ENCODE assay signal across 16 cellular contexts in genomic region chr3:47247131-47248064, GRCh38. TPM values are rescaled to one million over a fixed set of nuclear protein-coding genes. Genes with fewer than 3 reads are reported as not detected.
DNase-seq lines count a peak whose midpoint lies in the region; ATAC-seq, FAIRE-seq and TF ChIP-seq lines count a peak whose summit lies in the region.
"Had no signal": no experiment of that assay in that cellular context is flagged by ENCODE, and none has a peak within 500 bp of the region (broad histone marks: within the 10 kb centered on the region; RNA-seq: fewer than 3 reads in every experiment).

No MANE protein-coding gene starts in this region.

- H3K27ac ChIP-seq in H1 (ENCODE audit: low read depth, low read length), result no peak overlapping the region
- H3K27ac ChIP-seq in neuronal stem cell (replicated peaks; ENCODE audit: low read length), result no peak overlapping the region
- H3K27ac ChIP-seq: 22Rv1, HL-60 had no signal

- POLR2A ChIA-PET in H1 (lab: Charles Lee; ENCODE audit: partially characterized antibody), result interaction anchor here (0.6 kb wide), 1 partner anchor 121 kb away, joined by 3 read pairs; no protein-coding TSS in a partner anchor

- no peak overlapping the region for H2BK20ac ChIP-seq in H1 (ENCODE audit: low read length)

- no peaks in the 10 kb centered on the region; the same call in 1 of the 2 replicates for H3K23me2 ChIP-seq in H1 (ENCODE audit: low read depth, low read length)

- no peaks in the 10 kb centered on the region for H3K79me1 ChIP-seq in H1 (ENCODE audit: low read depth, low read length)
- H3K79me1 ChIP-seq in neuronal stem cell (ENCODE audit: low read depth, low read length), result no peaks in the 10 kb centered on the region

- H3K4me3 Mint-ChIP-seq in Calu3 (ENCODE audit: low read depth, unreplicated experiment), result no peak overlapping the region
- H3K4me3 Mint-ChIP-seq: CD14-positive monocyte; CD8-positive, alpha-beta T cell; HFFc6 had no signal

- H4K20me1 ChIP-seq in H1 (replicated peaks in 1 of 2; ENCODE audit: control insufficient read depth in 1 of 2, insufficient read depth in 2 of 2, low read length in 2 of 2), result no peaks in the 10 kb centered on the region

- H3K9ac ChIP-seq in H1 (replicated peaks in 1 of 4; ENCODE audit: extremely low read depth in 1 of 4, low read depth in 3 of 4, low read length in 3 of 4) (no peak overlapping the region), neuronal stem cell (ENCODE audit: low read depth, low read length, poor library complexity) (peak overlapping the region; percentile 15)

- CTCF ChIA-PET in H1 (lab: Charles Lee; ENCODE audit: partially characterized antibody) (interaction anchor here (0.7 to 0.9 kb wide), 2 partner anchors 34 to 158 kb away, joined by 4 read pairs; no protein-coding TSS in a partner anchor), Calu3 (lab: Charles Lee) (interaction anchor here (0.6 kb wide), 1 partner anchor 663 kb away, joined by 6 read pairs; no protein-coding TSS in a partner anchor)

- no peaks in the 10 kb centered on the region for H3K4me1 Mint-ChIP-seq in Calu3 (ENCODE audit: low read depth, unreplicated experiment)

- TF ChIP-seq POLR2A in H1 (IDR thresholded peaks at IDR 0.05; ENCODE audit: control extremely low read depth in 1 of 2, low read depth in 2 of 2, low read length in 2 of 2), result no peak

- TF ChIP-seq RAD21 in H1 (IDR thresholded peaks at IDR 0.05 in 1 of 2, conservative IDR thresholded peaks at IDR 0.05 in 1 of 2; ENCODE audit: low read depth in 2 of 2, low read length in 2 of 2), result no peak

- no peak for TF ChIP-seq EP300 in H1 (IDR thresholded peaks at IDR 0.05; ENCODE audit: borderline replicate concordance in 1 of 2, low read depth in 2 of 2, low read length in 2 of 2)

- H2AK5ac ChIP-seq in H1 (ENCODE audit: low read depth, low read length) (no peak overlapping the region), neuronal stem cell (ENCODE audit: low read depth, low read length) (no peak overlapping the region)

- H3K27me3 Mint-ChIP-seq in Calu3 (ENCODE audit: unreplicated experiment), result no peaks in the 10 kb centered on the region

- H3K23ac ChIP-seq in H1 (ENCODE audit: insufficient read length) (no peak overlapping the region), neuronal stem cell (ENCODE audit: low read depth, low read length, poor library complexity) (no peak overlapping the region)

- H2AFZ ChIP-seq in H1 (ENCODE audit: low read length), result no peak overlapping the region
- no peak overlapping the region for H2AFZ ChIP-seq in neuronal stem cell (ENCODE audit: low read length)

- H3K4me1 ChIP-seq in H1 (replicated peaks in 1 of 4; ENCODE audit: control insufficient read depth in 3 of 4, insufficient read depth in 4 of 4, low read length in 3 of 4), result no peaks in the 10 kb centered on the region; a peak in 1 of 7 replicates
- H3K4me1 ChIP-seq in neuronal stem cell (ENCODE audit: control insufficient read depth in 2 of 2, insufficient read depth in 1 of 2, low read depth in 1 of 2, low read length in 2 of 2), result no peaks in the 10 kb centered on the region

- TF ChIP-seq CTCF in H1 (IDR thresholded peaks at IDR 0.05; ENCODE audit: control extremely low read depth in 1 of 3, insufficient read depth in 1 of 3, low read depth in 1 of 3, low read length in 3 of 3), result no peak
- TF ChIP-seq CTCF in Calu3 (IDR thresholded peaks at IDR 0.05; ENCODE audit: unreplicated experiment), result no peak
- no peak for TF ChIP-seq CTCF in foreskin fibroblast (IDR thresholded peaks at IDR 0.05; ENCODE audit: low read depth, low read length)

- H4K5ac ChIP-seq in H1 (ENCODE audit: insufficient read length, low read depth, low read length), result no peak overlapping the region

- WGBS in H1 (ENCODE audit: extremely low coverage in 1 of 2, insufficient coverage in 1 of 2, insufficient read length in 1 of 2, insufficient replicate concordance in 2 of 2, low coverage in 1 of 2, low lambda C conversion rate in 2 of 2, missing lambda C conversion rate in 1 of 2), 2 experiments, result 90% methylated on average over 9 of the region's 14 CpGs; no CpG with 5 or more reads in 1 of the 2 experiments
- WGBS in neuronal stem cell (ENCODE audit: extremely low coverage in 2 of 2, insufficient read length in 2 of 2, insufficient replicate concordance in 1 of 2), 2 donors, result no CpG with 5 or more reads among the region's 14 CpGs

- no peaks in the 10 kb centered on the region for H3K79me2 ChIP-seq in H1 (ENCODE audit: control insufficient read depth in 1 of 2, insufficient read depth in 2 of 2, low read length in 2 of 2)

- H3K9me3 Mint-ChIP-seq in Calu3 (ENCODE audit: low read depth, unreplicated experiment), result no peaks in the 10 kb centered on the region
- H3K9me3 Mint-ChIP-seq: CD14-positive monocyte; CD8-positive, alpha-beta T cell; HFFc6 had no signal

- H3K14ac ChIP-seq in H1 (ENCODE audit: insufficient read length), result no peak overlapping the region
- H3K14ac ChIP-seq in neuronal stem cell (ENCODE audit: low read length), result no peak overlapping the region

- H3K4me3 ChIP-seq in H1 (ENCODE audit: extremely low read depth in 1 of 4, insufficient read depth in 2 of 4, low read depth in 3 of 4, low read length in 4 of 4) (no peak overlapping the region), neuronal stem cell (ENCODE audit: low read length in 2 of 2) (peak overlapping the region in 1 of 2 donors; percentile 28), foreskin fibroblast (ENCODE audit: low read depth in 1 of 2, low read length in 2 of 2) (no peak overlapping the region)

- H2BK120ac ChIP-seq in H1 (replicated peaks; ENCODE audit: low read depth, low read length) (no peak overlapping the region), neuronal stem cell (ENCODE audit: low read depth, low read length) (no peak overlapping the region)

- no peak for ATAC-seq in HG03442 (IDR thresholded peaks at IDR 0.05; ENCODE audit: unreplicated experiment)
- ATAC-seq: CD8-positive, alpha-beta T cell had no signal

- no peaks in the 10 kb centered on the region for H3K36me3 ChIP-seq in H1 (ENCODE audit: control insufficient read depth in 2 of 4, insufficient read depth in 4 of 4, low read length in 3 of 4)
- no peaks in the 10 kb centered on the region for H3K36me3 ChIP-seq in neuronal stem cell (replicated peaks in 1 of 2; ENCODE audit: control insufficient read depth in 2 of 2, insufficient read depth in 2 of 2, low read length in 2 of 2)

- H4K91ac ChIP-seq in H1 (replicated peaks; ENCODE audit: insufficient read length, low read length) (no peak overlapping the region), neuronal stem cell (ENCODE audit: low read depth, low read length, poor library complexity) (no peak overlapping the region)

- BruUV-seq in Calu3 (replicated peaks; lab: Mats Ljungman, UMichigan), result no TSS peak

- H2BK12ac ChIP-seq in H1 (ENCODE audit: low read depth, low read length) (no peak overlapping the region), neuronal stem cell (ENCODE audit: low read length) (no peak overlapping the region)

- no peak overlapping the region for H3K56ac ChIP-seq in H1 (replicated peaks; ENCODE audit: insufficient read length, low read depth, low read length)

- H2BK15ac ChIP-seq in H1 (ENCODE audit: low read length) (no peak overlapping the region), neuronal stem cell (ENCODE audit: low read length) (no peak overlapping the region)

- no peak overlapping the region for H3K4me2 ChIP-seq in H1 (ENCODE audit: insufficient read depth in 1 of 2, low read depth in 2 of 2, low read length in 2 of 2)
- H3K4me2 ChIP-seq in neuronal stem cell (ENCODE audit: insufficient read depth, low read length, poor library complexity, severe bottlenecking), result no peak overlapping the region

- peak; percentile 56 for DNase-seq in activated effector memory CD4-positive, alpha-beta T cell treated with anti-CD3 and anti-CD28 coated beads, Interleukin-2, amount 50 U/mL, for 16 hours
- DNase-seq in activated effector memory CD4-positive, alpha-beta T cell treated with Interleukin-2 at 50 U/mL for 16 hours, result no peak
- DNase-seq in H1 (ENCODE audit: low read depth in 1 of 2, low spot score in 2 of 2) (no peak), neuronal stem cell (ENCODE audit: low spot score) (no peak), Calu3 (no peak), foreskin fibroblast (no peak)
- DNase-seq: CD8-positive, alpha-beta T cell; COR-L47; DMS53; GF-D8; HCEC 1CT; HFFc6 had no signal

- intact Hi-C loops in Calu3 (cut with micrococcal nuclease; ENCODE audit: unreplicated experiment), result no loop called here

- FAIRE-seq in H1 (lab: Jason Lieb, UNC), result no peak

- H2BK5ac ChIP-seq in H1 (ENCODE audit: low read depth, low read length) (no peak overlapping the region), neuronal stem cell (ENCODE audit: low read length) (peak overlapping the region; percentile 17)

- H3K27me3 ChIP-seq in H1 (replicated peaks in 1 of 4; ENCODE audit: control insufficient read depth in 3 of 4, extremely low read depth in 1 of 4, insufficient read depth in 3 of 4, low read length in 3 of 4) (no peaks in the 10 kb centered on the region), neuronal stem cell (ENCODE audit: control insufficient read depth in 3 of 3, insufficient read depth in 3 of 3, low read depth in 1 of 3, low read length in 3 of 3) (no peaks in the 10 kb centered on the region)

- H3K18ac ChIP-seq in H1 (ENCODE audit: extremely low read depth, low read length), result no peak overlapping the region
- no peak overlapping the region for H3K18ac ChIP-seq in neuronal stem cell (ENCODE audit: low read length)

- no peaks in the 10 kb centered on the region for H3K9me3 ChIP-seq in H1 (ENCODE audit: insufficient read depth in 2 of 2, low read depth in 1 of 2, low read length in 1 of 2)
- no peaks in the 10 kb centered on the region for H3K9me3 ChIP-seq in neuronal stem cell (replicated peaks in 1 of 2; ENCODE audit: control insufficient read depth in 2 of 2, insufficient read depth in 1 of 2, low read depth in 1 of 2, low read length in 2 of 2)

- H4K8ac ChIP-seq in H1 (ENCODE audit: extremely low read depth, insufficient read depth, low read length), result peak overlapping the region; percentile 12
- H4K8ac ChIP-seq in neuronal stem cell (ENCODE audit: low read depth, low read length), result no peak overlapping the region

- no peak overlapping the region for H3K4ac ChIP-seq in H1 (replicated peaks; ENCODE audit: insufficient read length, low read depth, low read length)
- H3K4ac ChIP-seq in neuronal stem cell (ENCODE audit: low read length), result no peak overlapping the region

- H3K36me3 Mint-ChIP-seq in Calu3 (ENCODE audit: insufficient read depth, unreplicated experiment), result peaks cover 3% of the 10 kb centered on the region
- H3K36me3 Mint-ChIP-seq: CD14-positive monocyte; CD8-positive, alpha-beta T cell had no signal

- H3K27ac Mint-ChIP-seq in Calu3 (ENCODE audit: unreplicated experiment), result no peak overlapping the region
- H3K27ac Mint-ChIP-seq: CD8-positive, alpha-beta T cell; HFFc6 had no signal

RNA-seq across cellular contexts. Expression of gene KIF9, which starts 35.2 kb away (rescaled TPM):
- 6.8 and 8.0 TPM in 2 replicates for total RNA-seq in H1 (2021; fragmentation: NEBNext Ultra II Directional; extraction: Animal tissue kit (Norgen Biotek cat#: 25700))
- 5.0 and 5.8 TPM in 2 replicates for polyA plus RNA-seq in H1 (2011; rRNA removed)
- polyA plus RNA-seq in H1 (2011; cell fraction: cytosol; rRNA removed), result 6.7 TPM
- 3.0 TPM for polyA plus RNA-seq in H1 (2011; cell fraction: nucleus; rRNA removed)
- 7.3 to 11.9 TPM (median 8.5 TPM) in 4 replicates for polyA plus RNA-seq in H1 (2012, experiment 1 of 2)
- polyA plus RNA-seq in H1 (2012, experiment 2 of 2), result 7.9 TPM
- 7.3 TPM for polyA plus RNA-seq in H1 (2013, experiment 1 of 2)
- polyA plus RNA-seq in H1 (2013, experiment 2 of 2), result 7.7 TPM
- polyA minus RNA-seq in H1 (2011; rRNA and poly(A)+ RNA removed), result 1.0 and 1.4 TPM in 2 replicates
- 2.7 TPM for polyA minus RNA-seq in H1 (2011; cell fraction: cytosol; rRNA and poly(A)+ RNA removed)
- 2.3 TPM for polyA minus RNA-seq in H1 (2011; cell fraction: nucleus; rRNA and poly(A)+ RNA removed)
- polyA plus RNA-seq in neuronal stem cell (2013, experiment 1 of 2), result 7.3 TPM
- polyA plus RNA-seq in neuronal stem cell (2013, experiment 2 of 2), result 7.4 TPM
- 8.9 and 10.0 TPM in 2 replicates for total RNA-seq in Calu3 (2022)

RNA-seq across cellular contexts. Expression of gene KLHL18, which starts 35.3 kb away (rescaled TPM):
- total RNA-seq in H1 (2021; fragmentation: NEBNext Ultra II Directional; extraction: Animal tissue kit (Norgen Biotek cat#: 25700)), result 30.9 and 31.7 TPM in 2 replicates
- 19.9 and 27.3 TPM in 2 replicates for polyA plus RNA-seq in H1 (2011; rRNA removed)
- polyA plus RNA-seq in H1 (2011; cell fraction: cytosol; rRNA removed), result 17.9 TPM
- polyA plus RNA-seq in H1 (2011; cell fraction: nucleus; rRNA removed), result 20.9 TPM
- polyA plus RNA-seq in H1 (2012, experiment 1 of 2), result 16.8 to 22.5 TPM (median 19.6 TPM) in 4 replicates
- 10.9 TPM for polyA plus RNA-seq in H1 (2012, experiment 2 of 2)
- polyA plus RNA-seq in H1 (2013, experiment 1 of 2), result 10.5 TPM
- polyA plus RNA-seq in H1 (2013, experiment 2 of 2), result 11.6 TPM
- 51.9 and 54.2 TPM in 2 replicates for polyA minus RNA-seq in H1 (2011; rRNA and poly(A)+ RNA removed)
- 19.4 TPM for polyA minus RNA-seq in H1 (2011; cell fraction: cytosol; rRNA and poly(A)+ RNA removed)
- polyA minus RNA-seq in H1 (2011; cell fraction: nucleus; rRNA and poly(A)+ RNA removed), result 24.2 TPM
- polyA plus RNA-seq in neuronal stem cell (2013, experiment 1 of 2), result 7.1 TPM
- 7.1 TPM for polyA plus RNA-seq in neuronal stem cell (2013, experiment 2 of 2)
- 24.8 and 33.3 TPM in 2 replicates for total RNA-seq in Calu3 (2022)
